Comparison of ENCODE assay signal across 9 cellular contexts in the genomic region with DNA sequence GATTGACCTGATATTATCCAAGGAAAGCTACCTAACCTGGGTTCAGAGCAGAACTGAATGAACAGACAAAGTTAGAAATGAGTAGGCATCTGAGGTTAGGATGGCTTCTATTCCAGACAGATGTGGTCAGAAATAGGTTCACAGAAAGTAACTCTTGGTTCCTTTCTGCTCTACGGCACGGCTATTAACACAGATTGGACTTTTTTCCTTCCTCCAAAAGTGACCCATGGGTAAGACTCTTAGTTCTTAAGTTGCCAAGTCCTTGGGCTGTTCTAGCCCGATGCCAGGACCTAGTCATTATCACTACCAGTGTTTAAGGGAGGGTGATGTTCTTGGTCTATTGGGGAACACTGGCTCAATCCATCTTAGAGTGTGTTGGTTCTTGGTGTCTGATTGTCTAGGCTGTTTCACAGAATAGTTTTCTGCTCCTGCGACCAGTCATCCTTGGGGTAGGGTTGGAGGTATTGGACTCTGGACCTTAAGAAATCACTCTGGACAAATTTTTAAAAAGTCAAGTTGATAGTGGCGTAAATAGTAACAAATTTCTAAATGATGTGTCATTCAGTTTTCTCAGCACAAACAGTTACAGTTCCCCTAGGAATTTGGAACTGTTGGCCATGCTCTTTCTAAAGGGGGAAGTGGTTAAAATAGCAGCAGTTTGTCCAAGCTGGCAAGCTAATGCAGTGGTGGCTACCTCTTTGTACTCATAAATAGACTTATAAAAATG.
DNase-seq lines count a peak whose midpoint lies in the region; ATAC-seq and TF ChIP-seq lines count a peak whose summit lies in the region.
"Had no signal": no experiment of that assay in that cellular context is flagged by ENCODE, and none has a peak within 500 bp of the region (broad histone marks: within the 10 kb centered on the region; RNA-seq: fewer than 3 reads in every experiment).

No MANE protein-coding gene starts in this region.

- H3K27ac ChIP-seq in right atrium auricular region = peak overlapping the region; percentile 5 to 70
- no peak overlapping the region for H3K27ac ChIP-seq in CD4-positive, alpha-beta T cell (ENCODE audit: low read depth, low read length)

- DNase-seq in AG20443 (ENCODE audit: low spot score) = peak; percentile 78
- DNase-seq in MV-4-11 (lab: John Stamatoyannopoulos, UW) = peak; percentile 97
- DNase-seq in right atrium auricular region (ENCODE audit: low spot score) = no peak
- no peak for DNase-seq in NCI-H1436 (lab: John Stamatoyannopoulos, UW)
- DNase-seq in CD4-positive, alpha-beta T cell = no peak
- DNase-seq in COLO829 (ENCODE audit: low spot score) = no peak

- ATAC-seq in GM21381 (IDR thresholded peaks at IDR 0.05; ENCODE audit: unreplicated experiment) = peak; percentile 62
- no peak for ATAC-seq in HG03469 (IDR thresholded peaks at IDR 0.05; ENCODE audit: unreplicated experiment)
- no peak for ATAC-seq in CD4-positive, alpha-beta T cell (ENCODE audit: poor library complexity)

- intact Hi-C loops in CD4-positive, alpha-beta T cell (cut with DNase I, micrococcal nuclease) = no loop called here

- H3K4me3 Mint-ChIP-seq in CD4-positive, alpha-beta T cell = no peak overlapping the region
- H3K4me3 Mint-ChIP-seq: memory B cell had no signal

- CTCF ChIA-PET in CD4-positive, alpha-beta T cell (lab: Charles Lee) = interaction anchor here (1.1 kb wide), 1 partner anchor 8 kb away, joined by 3 read pairs; no protein-coding TSS in a partner anchor

- peaks cover 0 to 4% of the 10 kb centered on the region in 2 donors for H3K4me1 ChIP-seq in right atrium auricular region

- H3K9me3 Mint-ChIP-seq in CD4-positive, alpha-beta T cell = no peaks in the 10 kb centered on the region
- H3K9me3 Mint-ChIP-seq: memory B cell had no signal

- H3K4me1 Mint-ChIP-seq in CD4-positive, alpha-beta T cell (ENCODE audit: low read depth) = peaks cover 10% of the 10 kb centered on the region
- H3K4me1 Mint-ChIP-seq: memory B cell had no signal

- no peaks in the 10 kb centered on the region for H3K27me3 ChIP-seq in right atrium auricular region
- H3K27me3 ChIP-seq in CD4-positive, alpha-beta T cell (ENCODE audit: control insufficient read depth, insufficient read depth, low read length) = no peaks in the 10 kb centered on the region

- TF ChIP-seq CTCF in right atrium auricular region (IDR thresholded peaks at IDR 0.05) = no peak
- TF ChIP-seq CTCF in CD4-positive, alpha-beta T cell (IDR thresholded peaks at IDR 0.05) = no peak

- H3K4me3 ChIP-seq in right atrium auricular region = no peak overlapping the region

- no peak overlapping the region for H3K27ac Mint-ChIP-seq in CD4-positive, alpha-beta T cell
- H3K27ac Mint-ChIP-seq: memory B cell had no signal

- H3K9me3 ChIP-seq in right atrium auricular region = peaks cover 0 to 8% of the 10 kb centered on the region in 2 donors
- no peaks in the 10 kb centered on the region for H3K9me3 ChIP-seq in CD4-positive, alpha-beta T cell (ENCODE audit: control insufficient read depth, low read length)

- H3K36me3 ChIP-seq in right atrium auricular region = no peaks in the 10 kb centered on the region

- H3K27me3 Mint-ChIP-seq in CD4-positive, alpha-beta T cell = no peaks in the 10 kb centered on the region
- H3K27me3 Mint-ChIP-seq: memory B cell had no signal

- POLR2A ChIA-PET in CD4-positive, alpha-beta T cell (lab: Charles Lee) = no interaction called here

- H3K36me3 Mint-ChIP-seq in CD4-positive, alpha-beta T cell (ENCODE audit: low read depth) = no peaks in the 10 kb centered on the region
- H3K36me3 Mint-ChIP-seq: memory B cell had no signal

Comparison
In these comparisons a context has a peak if more than half of its experiments do, and no peak if none do; other contexts are left out.
1. DNase-seq: peak in AG20443 (single experiment) and MV-4-11 (single experiment); none in right atrium auricular region (single experiment), NCI-H1436 (single experiment), CD4-positive, alpha-beta T cell (0 of 10) and COLO829 (single experiment).